ENCODE assay signal across 1 cellular context in the genomic region with DNA sequence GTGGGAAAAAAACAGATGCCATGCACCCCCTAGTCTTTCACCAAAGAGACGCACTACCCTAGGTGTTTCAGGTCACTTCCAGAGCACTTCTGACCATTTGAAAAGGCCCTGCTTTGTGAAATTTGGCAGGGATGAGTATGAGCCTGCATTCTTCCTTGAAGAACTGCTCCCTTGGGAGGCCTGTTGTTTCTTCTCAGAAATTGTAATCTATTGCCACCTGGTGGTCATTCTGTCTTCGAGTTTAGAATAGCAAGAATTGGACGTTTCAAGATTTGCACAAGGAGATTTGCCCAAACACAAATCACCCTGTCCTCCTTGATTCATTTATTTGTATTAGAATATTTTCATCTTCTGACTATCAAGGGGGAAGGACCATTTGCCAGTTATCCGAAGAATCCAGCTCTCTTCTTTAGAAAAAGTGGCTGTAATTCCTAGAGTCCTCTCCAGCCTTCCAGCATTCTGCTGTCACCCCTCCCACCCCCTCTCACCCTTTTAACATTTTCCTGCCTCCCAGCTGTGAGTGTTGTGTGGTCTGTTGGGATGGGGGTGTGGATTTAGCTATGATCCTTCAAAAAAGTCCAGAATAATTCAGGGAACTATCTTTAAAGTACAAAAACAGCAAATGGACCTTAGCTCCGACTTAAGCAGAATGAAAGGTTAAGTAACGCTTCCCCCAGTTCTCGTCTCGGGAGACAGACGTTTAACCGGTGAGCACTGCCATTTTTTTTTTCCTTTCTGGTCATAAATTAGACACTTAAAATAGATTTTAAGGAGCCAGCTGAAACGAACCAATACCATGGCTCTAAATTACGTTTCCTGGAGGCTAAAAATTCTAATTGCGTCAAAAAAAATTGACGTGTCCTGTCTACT.
TF ChIP-seq lines count a peak whose summit lies in the region.

No MANE protein-coding gene starts in this region.

TF ChIP-seq in K562, 482 proteins besides CTCF, POLR2A, EP300 and RAD21 (continued from another document):
- TF ChIP-seq, protein P1, sequence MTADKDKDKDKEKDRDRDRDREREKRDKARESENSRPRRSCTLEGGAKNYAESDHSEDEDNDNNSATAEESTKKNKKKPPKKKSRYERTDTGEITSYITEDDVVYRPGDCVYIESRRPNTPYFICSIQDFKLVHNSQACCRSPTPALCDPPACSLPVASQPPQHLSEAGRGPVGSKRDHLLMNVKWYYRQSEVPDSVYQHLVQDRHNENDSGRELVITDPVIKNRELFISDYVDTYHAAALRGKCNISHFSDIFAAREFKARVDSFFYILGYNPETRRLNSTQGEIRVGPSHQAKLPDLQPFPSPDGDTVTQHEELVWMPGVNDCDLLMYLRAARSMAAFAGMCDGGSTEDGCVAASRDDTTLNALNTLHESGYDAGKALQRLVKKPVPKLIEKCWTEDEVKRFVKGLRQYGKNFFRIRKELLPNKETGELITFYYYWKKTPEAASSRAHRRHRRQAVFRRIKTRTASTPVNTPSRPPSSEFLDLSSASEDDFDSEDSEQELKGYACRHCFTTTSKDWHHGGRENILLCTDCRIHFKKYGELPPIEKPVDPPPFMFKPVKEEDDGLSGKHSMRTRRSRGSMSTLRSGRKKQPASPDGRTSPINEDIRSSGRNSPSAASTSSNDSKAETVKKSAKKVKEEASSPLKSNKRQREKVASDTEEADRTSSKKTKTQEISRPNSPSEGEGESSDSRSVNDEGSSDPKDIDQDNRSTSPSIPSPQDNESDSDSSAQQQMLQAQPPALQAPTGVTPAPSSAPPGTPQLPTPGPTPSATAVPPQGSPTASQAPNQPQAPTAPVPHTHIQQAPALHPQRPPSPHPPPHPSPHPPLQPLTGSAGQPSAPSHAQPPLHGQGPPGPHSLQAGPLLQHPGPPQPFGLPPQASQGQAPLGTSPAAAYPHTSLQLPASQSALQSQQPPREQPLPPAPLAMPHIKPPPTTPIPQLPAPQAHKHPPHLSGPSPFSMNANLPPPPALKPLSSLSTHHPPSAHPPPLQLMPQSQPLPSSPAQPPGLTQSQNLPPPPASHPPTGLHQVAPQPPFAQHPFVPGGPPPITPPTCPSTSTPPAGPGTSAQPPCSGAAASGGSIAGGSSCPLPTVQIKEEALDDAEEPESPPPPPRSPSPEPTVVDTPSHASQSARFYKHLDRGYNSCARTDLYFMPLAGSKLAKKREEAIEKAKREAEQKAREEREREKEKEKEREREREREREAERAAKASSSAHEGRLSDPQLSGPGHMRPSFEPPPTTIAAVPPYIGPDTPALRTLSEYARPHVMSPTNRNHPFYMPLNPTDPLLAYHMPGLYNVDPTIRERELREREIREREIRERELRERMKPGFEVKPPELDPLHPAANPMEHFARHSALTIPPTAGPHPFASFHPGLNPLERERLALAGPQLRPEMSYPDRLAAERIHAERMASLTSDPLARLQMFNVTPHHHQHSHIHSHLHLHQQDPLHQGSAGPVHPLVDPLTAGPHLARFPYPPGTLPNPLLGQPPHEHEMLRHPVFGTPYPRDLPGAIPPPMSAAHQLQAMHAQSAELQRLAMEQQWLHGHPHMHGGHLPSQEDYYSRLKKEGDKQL (CRISPR knock-in tag; IDR thresholded peaks at IDR 0.05; ENCODE audit: borderline replicate concordance), result no peak
- peak; percentile 95 for TF ChIP-seq ARID2 (IDR thresholded peaks at IDR 0.05)
- no peak for TF ChIP-seq HDAC6 (IDR thresholded peaks at IDR 0.05; ENCODE audit: low read depth, low read length)
- TF ChIP-seq, protein P2, sequence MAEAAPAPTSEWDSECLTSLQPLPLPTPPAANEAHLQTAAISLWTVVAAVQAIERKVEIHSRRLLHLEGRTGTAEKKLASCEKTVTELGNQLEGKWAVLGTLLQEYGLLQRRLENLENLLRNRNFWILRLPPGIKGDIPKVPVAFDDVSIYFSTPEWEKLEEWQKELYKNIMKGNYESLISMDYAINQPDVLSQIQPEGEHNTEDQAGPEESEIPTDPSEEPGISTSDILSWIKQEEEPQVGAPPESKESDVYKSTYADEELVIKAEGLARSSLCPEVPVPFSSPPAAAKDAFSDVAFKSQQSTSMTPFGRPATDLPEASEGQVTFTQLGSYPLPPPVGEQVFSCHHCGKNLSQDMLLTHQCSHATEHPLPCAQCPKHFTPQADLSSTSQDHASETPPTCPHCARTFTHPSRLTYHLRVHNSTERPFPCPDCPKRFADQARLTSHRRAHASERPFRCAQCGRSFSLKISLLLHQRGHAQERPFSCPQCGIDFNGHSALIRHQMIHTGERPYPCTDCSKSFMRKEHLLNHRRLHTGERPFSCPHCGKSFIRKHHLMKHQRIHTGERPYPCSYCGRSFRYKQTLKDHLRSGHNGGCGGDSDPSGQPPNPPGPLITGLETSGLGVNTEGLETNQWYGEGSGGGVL (CRISPR knock-in tag; IDR thresholded peaks at IDR 0.05), result no peak
- 0 out of 4 replicates have a peak, but pooled peaks of 1 of the 2 experiments have one; percentile 17 for TF ChIP-seq RCOR1 (IDR thresholded peaks at IDR 0.05; ENCODE audit: borderline replicate concordance in 1 of 2, low read depth in 2 of 2, low read length in 2 of 2)
- no peak for TF ChIP-seq ASH1L (IDR thresholded peaks at IDR 0.05; ENCODE audit: borderline replicate concordance, low read depth, partially characterized antibody)
- TF ChIP-seq BRD9 (IDR thresholded peaks at IDR 0.05; ENCODE audit: low read depth, partially characterized antibody), result peak; percentile 51
- no peak for TF ChIP-seq NR2C1 (IDR thresholded peaks at IDR 0.05)
- TF ChIP-seq NR2C1 (tag; IDR thresholded peaks at IDR 0.05), result no peak
- TF ChIP-seq, protein P3, sequence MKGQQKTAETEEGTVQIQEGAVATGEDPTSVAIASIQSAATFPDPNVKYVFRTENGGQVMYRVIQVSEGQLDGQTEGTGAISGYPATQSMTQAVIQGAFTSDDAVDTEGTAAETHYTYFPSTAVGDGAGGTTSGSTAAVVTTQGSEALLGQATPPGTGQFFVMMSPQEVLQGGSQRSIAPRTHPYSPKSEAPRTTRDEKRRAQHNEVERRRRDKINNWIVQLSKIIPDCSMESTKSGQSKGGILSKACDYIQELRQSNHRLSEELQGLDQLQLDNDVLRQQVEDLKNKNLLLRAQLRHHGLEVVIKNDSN (CRISPR knock-in tag; IDR thresholded peaks at IDR 0.05), result no peak
- 0 out of 2 replicates have a peak, but pooled peaks have one; percentile 13 for TF ChIP-seq CTBP1 (IDR thresholded peaks at IDR 0.05; ENCODE audit: borderline replicate concordance)
- no peak for TF ChIP-seq FOSL1 (tag; conservative IDR thresholded peaks at IDR 0.05)
- no peak for TF ChIP-seq BDP1 (IDR thresholded peaks at IDR 0.05; ENCODE audit: insufficient read depth, insufficient read length)
- peak; percentile 94 for TF ChIP-seq SMC3 (conservative IDR thresholded peaks at IDR 0.05; ENCODE audit: insufficient read depth, low read depth, low read length)
- TF ChIP-seq SOX6 (IDR thresholded peaks at IDR 0.05), result no peak
- TF ChIP-seq, protein P4, sequence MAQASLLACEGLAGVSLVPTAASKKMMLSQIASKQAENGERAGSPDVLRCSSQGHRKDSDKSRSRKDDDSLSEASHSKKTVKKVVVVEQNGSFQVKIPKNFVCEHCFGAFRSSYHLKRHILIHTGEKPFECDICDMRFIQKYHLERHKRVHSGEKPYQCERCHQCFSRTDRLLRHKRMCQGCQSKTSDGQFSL (CRISPR knock-in tag; IDR thresholded peaks at IDR 0.05), result no peak
- TF ChIP-seq, protein P4 (tag; IDR thresholded peaks at IDR 0.05), result no peak
- 0 out of 2 replicates have a peak, but pooled peaks have one; percentile 23 for TF ChIP-seq ZFX (CRISPR knock-in tag; IDR thresholded peaks at IDR 0.05)
- no peak for TF ChIP-seq EZH2 (IDR thresholded peaks at IDR 0.05; ENCODE audit: borderline replicate concordance, low read depth, low read length)
- TF ChIP-seq CC2D1A (IDR thresholded peaks at IDR 0.05), result peak; percentile 77; the same call in 1 of the 2 replicates
- TF ChIP-seq, protein P5, sequence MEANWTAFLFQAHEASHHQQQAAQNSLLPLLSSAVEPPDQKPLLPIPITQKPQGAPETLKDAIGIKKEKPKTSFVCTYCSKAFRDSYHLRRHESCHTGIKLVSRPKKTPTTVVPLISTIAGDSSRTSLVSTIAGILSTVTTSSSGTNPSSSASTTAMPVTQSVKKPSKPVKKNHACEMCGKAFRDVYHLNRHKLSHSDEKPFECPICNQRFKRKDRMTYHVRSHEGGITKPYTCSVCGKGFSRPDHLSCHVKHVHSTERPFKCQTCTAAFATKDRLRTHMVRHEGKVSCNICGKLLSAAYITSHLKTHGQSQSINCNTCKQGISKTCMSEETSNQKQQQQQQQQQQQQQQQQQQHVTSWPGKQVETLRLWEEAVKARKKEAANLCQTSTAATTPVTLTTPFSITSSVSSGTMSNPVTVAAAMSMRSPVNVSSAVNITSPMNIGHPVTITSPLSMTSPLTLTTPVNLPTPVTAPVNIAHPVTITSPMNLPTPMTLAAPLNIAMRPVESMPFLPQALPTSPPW (CRISPR knock-in tag; IDR thresholded peaks at IDR 0.05), result peak; percentile 48; the same call in 1 of the 2 replicates
- TF ChIP-seq, protein P6, sequence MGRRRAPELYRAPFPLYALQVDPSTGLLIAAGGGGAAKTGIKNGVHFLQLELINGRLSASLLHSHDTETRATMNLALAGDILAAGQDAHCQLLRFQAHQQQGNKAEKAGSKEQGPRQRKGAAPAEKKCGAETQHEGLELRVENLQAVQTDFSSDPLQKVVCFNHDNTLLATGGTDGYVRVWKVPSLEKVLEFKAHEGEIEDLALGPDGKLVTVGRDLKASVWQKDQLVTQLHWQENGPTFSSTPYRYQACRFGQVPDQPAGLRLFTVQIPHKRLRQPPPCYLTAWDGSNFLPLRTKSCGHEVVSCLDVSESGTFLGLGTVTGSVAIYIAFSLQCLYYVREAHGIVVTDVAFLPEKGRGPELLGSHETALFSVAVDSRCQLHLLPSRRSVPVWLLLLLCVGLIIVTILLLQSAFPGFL (CRISPR knock-in tag; IDR thresholded peaks at IDR 0.05), result no peak
- TF ChIP-seq, protein P7, sequence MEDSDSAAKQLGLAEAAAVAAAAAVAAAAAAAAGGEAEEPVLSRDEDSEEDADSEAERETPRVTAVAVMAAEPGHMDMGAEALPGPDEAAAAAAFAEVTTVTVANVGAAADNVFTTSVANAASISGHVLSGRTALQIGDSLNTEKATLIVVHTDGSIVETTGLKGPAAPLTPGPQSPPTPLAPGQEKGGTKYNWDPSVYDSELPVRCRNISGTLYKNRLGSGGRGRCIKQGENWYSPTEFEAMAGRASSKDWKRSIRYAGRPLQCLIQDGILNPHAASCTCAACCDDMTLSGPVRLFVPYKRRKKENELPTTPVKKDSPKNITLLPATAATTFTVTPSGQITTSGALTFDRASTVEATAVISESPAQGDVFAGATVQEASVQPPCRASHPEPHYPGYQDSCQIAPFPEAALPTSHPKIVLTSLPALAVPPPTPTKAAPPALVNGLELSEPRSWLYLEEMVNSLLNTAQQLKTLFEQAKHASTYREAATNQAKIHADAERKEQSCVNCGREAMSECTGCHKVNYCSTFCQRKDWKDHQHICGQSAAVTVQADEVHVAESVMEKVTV (CRISPR knock-in tag; IDR thresholded peaks at IDR 0.05), result peak; percentile 97
- TF ChIP-seq, protein P8, sequence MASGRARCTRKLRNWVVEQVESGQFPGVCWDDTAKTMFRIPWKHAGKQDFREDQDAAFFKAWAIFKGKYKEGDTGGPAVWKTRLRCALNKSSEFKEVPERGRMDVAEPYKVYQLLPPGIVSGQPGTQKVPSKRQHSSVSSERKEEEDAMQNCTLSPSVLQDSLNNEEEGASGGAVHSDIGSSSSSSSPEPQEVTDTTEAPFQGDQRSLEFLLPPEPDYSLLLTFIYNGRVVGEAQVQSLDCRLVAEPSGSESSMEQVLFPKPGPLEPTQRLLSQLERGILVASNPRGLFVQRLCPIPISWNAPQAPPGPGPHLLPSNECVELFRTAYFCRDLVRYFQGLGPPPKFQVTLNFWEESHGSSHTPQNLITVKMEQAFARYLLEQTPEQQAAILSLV (tag; IDR thresholded peaks at IDR 0.05), result no peak
- TF ChIP-seq BHLHE40 (IDR thresholded peaks at IDR 0.05; ENCODE audit: low read length), result no peak
- peak in 1 of 2 experiments; percentile 63; a peak in 2 of 4 replicates for TF ChIP-seq MAZ (CRISPR knock-in tag; conservative IDR thresholded peaks at IDR 0.05 in 1 of 2, IDR thresholded peaks at IDR 0.05 in 1 of 2)
- TF ChIP-seq, protein P9, sequence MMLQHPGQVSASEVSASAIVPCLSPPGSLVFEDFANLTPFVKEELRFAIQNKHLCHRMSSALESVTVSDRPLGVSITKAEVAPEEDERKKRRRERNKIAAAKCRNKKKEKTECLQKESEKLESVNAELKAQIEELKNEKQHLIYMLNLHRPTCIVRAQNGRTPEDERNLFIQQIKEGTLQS (IDR thresholded peaks at IDR 0.05), result no peak
- TF ChIP-seq, protein P9 (CRISPR knock-in tag; conservative IDR thresholded peaks at IDR 0.05), result 0 out of 2 replicates have a peak, but pooled peaks have one; percentile 31
- TF ChIP-seq ZNF232 (CRISPR knock-in tag; IDR thresholded peaks at IDR 0.05), result no peak
- TF ChIP-seq, protein P10, sequence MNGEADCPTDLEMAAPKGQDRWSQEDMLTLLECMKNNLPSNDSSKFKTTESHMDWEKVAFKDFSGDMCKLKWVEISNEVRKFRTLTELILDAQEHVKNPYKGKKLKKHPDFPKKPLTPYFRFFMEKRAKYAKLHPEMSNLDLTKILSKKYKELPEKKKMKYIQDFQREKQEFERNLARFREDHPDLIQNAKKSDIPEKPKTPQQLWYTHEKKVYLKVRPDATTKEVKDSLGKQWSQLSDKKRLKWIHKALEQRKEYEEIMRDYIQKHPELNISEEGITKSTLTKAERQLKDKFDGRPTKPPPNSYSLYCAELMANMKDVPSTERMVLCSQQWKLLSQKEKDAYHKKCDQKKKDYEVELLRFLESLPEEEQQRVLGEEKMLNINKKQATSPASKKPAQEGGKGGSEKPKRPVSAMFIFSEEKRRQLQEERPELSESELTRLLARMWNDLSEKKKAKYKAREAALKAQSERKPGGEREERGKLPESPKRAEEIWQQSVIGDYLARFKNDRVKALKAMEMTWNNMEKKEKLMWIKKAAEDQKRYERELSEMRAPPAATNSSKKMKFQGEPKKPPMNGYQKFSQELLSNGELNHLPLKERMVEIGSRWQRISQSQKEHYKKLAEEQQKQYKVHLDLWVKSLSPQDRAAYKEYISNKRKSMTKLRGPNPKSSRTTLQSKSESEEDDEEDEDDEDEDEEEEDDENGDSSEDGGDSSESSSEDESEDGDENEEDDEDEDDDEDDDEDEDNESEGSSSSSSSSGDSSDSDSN (IDR thresholded peaks at IDR 0.05; ENCODE audit: borderline replicate concordance in 1 of 2, low read depth in 2 of 2, low read length in 2 of 2), result no peak
- TF ChIP-seq ZNF444 (CRISPR knock-in tag; IDR thresholded peaks at IDR 0.05), result no peak
- 0 out of 4 replicates have a peak, but pooled peaks of 1 of the 2 experiments have one; percentile 21 for TF ChIP-seq SRF (CRISPR knock-in tag; IDR thresholded peaks at IDR 0.05)
- no peak for TF ChIP-seq ZNF583 (CRISPR knock-in tag; IDR thresholded peaks at IDR 0.05)
- TF ChIP-seq NFIC (IDR thresholded peaks at IDR 0.05), result no peak
- no peak for TF ChIP-seq NR3C1 (CRISPR knock-in tag; IDR thresholded peaks at IDR 0.05)
